11 cellular contexts compared by ENCODE assay signal in the genomic region with DNA sequence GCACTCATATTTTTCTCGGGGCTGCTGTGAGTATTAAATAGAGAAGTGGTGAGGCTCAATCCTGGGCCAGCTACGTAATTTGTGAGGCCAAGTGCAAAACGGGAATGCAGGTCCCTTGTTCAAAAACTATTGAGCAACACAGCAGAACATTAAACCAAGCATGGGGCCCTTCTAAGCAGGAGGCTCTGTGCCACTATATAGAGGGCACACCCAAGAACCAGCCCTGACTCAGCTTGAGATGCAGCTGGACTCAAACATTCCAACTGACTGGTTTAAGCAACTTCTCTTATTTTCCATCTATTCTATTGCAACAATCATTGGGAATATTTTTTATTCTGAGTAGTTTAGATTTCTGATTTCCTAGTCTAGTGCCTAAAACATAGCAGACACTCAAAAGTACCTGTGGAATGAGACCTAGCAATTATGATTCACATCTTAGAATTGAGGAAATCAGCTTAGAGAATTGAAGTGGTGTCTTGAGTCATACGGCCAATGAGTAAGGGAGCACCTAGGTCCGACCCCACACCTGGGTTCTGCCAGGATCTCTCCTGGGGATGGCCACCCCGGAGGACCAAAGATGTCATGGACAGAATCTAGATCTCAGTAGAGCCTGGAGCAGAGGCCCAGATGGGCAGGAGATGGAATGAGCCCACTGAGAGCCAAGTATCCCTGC. TPM values are rescaled to one million over a fixed set of nuclear protein-coding genes. Genes with fewer than 3 reads are reported as not detected.
DNase-seq lines count a peak whose midpoint lies in the region; ATAC-seq and TF ChIP-seq lines count a peak whose summit lies in the region.
"Had no signal": no experiment of that assay in that cellular context is flagged by ENCODE, and none has a peak within 500 bp of the region (broad histone marks: within the 10 kb centered on the region; RNA-seq: fewer than 3 reads in every experiment).

No MANE protein-coding gene starts in this region.

- DNase-seq in MCF 10A (ENCODE audit: unreplicated experiment) = peak; percentile 71
- no peak for DNase-seq in breast epithelium (ENCODE audit: low spot score in 2 of 2)
- no peak for DNase-seq in dorsolateral prefrontal cortex
- DNase-seq in lower lobe of right lung = no peak
- no peak for DNase-seq in vagina (ENCODE audit: extremely low spot score in 2 of 2)
- DNase-seq in activated CD4-positive, alpha-beta T cell treated with anti-CD3 and anti-CD28 coated beads, Interleukin-2, amount 50 U/mL, for 4 hours = no peak
- DNase-seq: NCI-H1930 had no signal

- no peaks in the 10 kb centered on the region for H3K9me3 ChIP-seq in breast epithelium
- H3K9me3 ChIP-seq in lower lobe of right lung = no peaks in the 10 kb centered on the region
- H3K9me3 ChIP-seq in vagina = no peaks in the 10 kb centered on the region

- H3K4me3 Mint-ChIP-seq in MCF 10A (ENCODE audit: unreplicated experiment) = peak overlapping the region; percentile 12

- ATAC-seq in lower lobe of right lung (peak; percentile 60 to 80), HG03460 (IDR thresholded peaks at IDR 0.05; ENCODE audit: unreplicated experiment) (no peak), HG02588 (IDR thresholded peaks at IDR 0.05; ENCODE audit: unreplicated experiment) (no peak)
- ATAC-seq: Panc1 had no signal

- peaks cover 20% of the 10 kb centered on the region for H3K4me1 Mint-ChIP-seq in MCF 10A (ENCODE audit: insufficient read depth, unreplicated experiment)

- TF ChIP-seq POLR2A in breast epithelium (IDR thresholded peaks at IDR 0.05) (no peak), vagina (IDR thresholded peaks at IDR 0.05) (peak in 1 of 2 donors; percentile 6)

- H3K27ac Mint-ChIP-seq in MCF 10A (ENCODE audit: low read depth, unreplicated experiment) = peak overlapping the region; percentile 92

- H3K4me1 ChIP-seq in breast epithelium = no peaks in the 10 kb centered on the region
- H3K4me1 ChIP-seq in lower lobe of right lung = peaks cover 9% of the 10 kb centered on the region
- H3K4me1 ChIP-seq in vagina = peaks cover 21% of the 10 kb centered on the region

- no peaks in the 10 kb centered on the region for H3K27me3 Mint-ChIP-seq in MCF 10A (ENCODE audit: insufficient read depth, unreplicated experiment)

- no peak overlapping the region for H3K27ac ChIP-seq in breast epithelium
- H3K27ac ChIP-seq in dorsolateral prefrontal cortex = peak overlapping the region in 31 of 59 donors; percentile 3 to 79 (median 45)
- H3K27ac ChIP-seq in lower lobe of right lung = peak overlapping the region; percentile 81
- H3K27ac ChIP-seq in vagina = peak overlapping the region; percentile 54

- H3K4me3 ChIP-seq in breast epithelium (peak overlapping the region in 1 of 3 donors; percentile 41), dorsolateral prefrontal cortex (peak overlapping the region in 35 of 59 donors; percentile 5 to 50 (median 34)), lower lobe of right lung (peak overlapping the region; percentile 49), vagina (peak overlapping the region in 1 of 2 donors; percentile 23)

- no TSS peak for BruUV-seq in MCF 10A (replicated peaks; lab: Mats Ljungman, UMichigan)

- H3K27me3 ChIP-seq in breast epithelium (no peaks in the 10 kb centered on the region), dorsolateral prefrontal cortex (no peaks in the 10 kb centered on the region), lower lobe of right lung (ENCODE audit: low read depth) (no peaks in the 10 kb centered on the region), vagina (no peaks in the 10 kb centered on the region)

- H3K9me3 Mint-ChIP-seq in MCF 10A (ENCODE audit: unreplicated experiment) = no peaks in the 10 kb centered on the region

- POLR2A ChIA-PET in MCF 10A (lab: Yijun Ruan, JAX) = interaction anchor here (0.6 to 5.4 kb wide), 17 partner anchors 8 to 364 kb away, joined by 3 to 122 read pairs (median 4); a partner anchor contains a TSS

- H3K36me3 ChIP-seq in breast epithelium = no peaks in the 10 kb centered on the region
- H3K36me3 ChIP-seq in lower lobe of right lung = no peaks in the 10 kb centered on the region
- H3K36me3 ChIP-seq in vagina = no peaks in the 10 kb centered on the region

- TF ChIP-seq CTCF in MCF 10A (IDR thresholded peaks at IDR 0.05; ENCODE audit: unreplicated experiment) (no peak), breast epithelium (IDR thresholded peaks at IDR 0.05) (no peak), dorsolateral prefrontal cortex (IDR thresholded peaks at IDR 0.05 in 54 of 56, conservative IDR thresholded peaks at IDR 0.05 in 2 of 56; ENCODE audit: low read depth in 1 of 56, partially characterized antibody in 56 of 56) (no peak), lower lobe of right lung (IDR thresholded peaks at IDR 0.05) (no peak), vagina (IDR thresholded peaks at IDR 0.05) (no peak)

- H3K36me3 Mint-ChIP-seq in MCF 10A (ENCODE audit: insufficient read depth, unreplicated experiment) = no peaks in the 10 kb centered on the region

- intact Hi-C loops in MCF 10A (cut with micrococcal nuclease) (no loop called here), breast epithelium (cut with DNase I; ENCODE audit: low total_unique reads) (no loop called here), dorsolateral prefrontal cortex (cut with DNase I) (no loop called here), lower lobe of right lung (cut with DNase I) (no loop called here), vagina (cut with DNase I) (no loop called here)

- CTCF ChIA-PET in MCF 10A (lab: Yijun Ruan, JAX) = interaction anchor here (0.5 to 5.5 kb wide), 14 partner anchors 8 to 1919 kb away, joined by 3 to 46 read pairs (median 3); a partner anchor contains a TSS

RNA-seq across cellular contexts. Expression of a gene that starts 1.3 kb away (rescaled TPM):
- total RNA-seq in MCF 10A (2022) (1.3 and 1.8 TPM in 2 replicates), breast epithelium (10 to 100 TPM in 1 of 3 donors, 1 to 10 TPM in 2; 2.9 to 30.9 (median 4.3) TPM), dorsolateral prefrontal cortex (10 to 100 TPM in 4 of 120 experiments, 1 to 10 TPM in 115, under 1 TPM in 1; 0.28 to 16.0 (median 3.5) TPM), lower lobe of right lung (32.2 TPM), vagina (2.9 TPM)
- total RNA-seq: A172 had no signal

RNA-seq across cellular contexts. Expression of a gene that starts 23.3 kb away (rescaled TPM):
- total RNA-seq in MCF 10A (2022) (63.3 and 76.1 TPM in 2 replicates), breast epithelium (10 to 100 TPM; 36.7 to 67.5 (median 49.5) TPM), dorsolateral prefrontal cortex (100 to 1,000 TPM in 86 of 120 experiments, 10 to 100 TPM in 34; 69.8 to 147 (median 107) TPM), lower lobe of right lung (73.8 TPM), vagina (53.8 TPM)

Comparison
In these comparisons a context has a peak if more than half of its experiments do, and no peak if none do; other contexts are left out.
1. H3K27ac ChIP-seq: peak in dorsolateral prefrontal cortex (31 of 59), lower lobe of right lung (single experiment) and vagina (single experiment); none in breast epithelium (0 of 2).
2. ATAC-seq: peak in lower lobe of right lung (2 of 2); none in HG03460 (single experiment) and HG02588 (single experiment).